In the genomic region with DNA sequence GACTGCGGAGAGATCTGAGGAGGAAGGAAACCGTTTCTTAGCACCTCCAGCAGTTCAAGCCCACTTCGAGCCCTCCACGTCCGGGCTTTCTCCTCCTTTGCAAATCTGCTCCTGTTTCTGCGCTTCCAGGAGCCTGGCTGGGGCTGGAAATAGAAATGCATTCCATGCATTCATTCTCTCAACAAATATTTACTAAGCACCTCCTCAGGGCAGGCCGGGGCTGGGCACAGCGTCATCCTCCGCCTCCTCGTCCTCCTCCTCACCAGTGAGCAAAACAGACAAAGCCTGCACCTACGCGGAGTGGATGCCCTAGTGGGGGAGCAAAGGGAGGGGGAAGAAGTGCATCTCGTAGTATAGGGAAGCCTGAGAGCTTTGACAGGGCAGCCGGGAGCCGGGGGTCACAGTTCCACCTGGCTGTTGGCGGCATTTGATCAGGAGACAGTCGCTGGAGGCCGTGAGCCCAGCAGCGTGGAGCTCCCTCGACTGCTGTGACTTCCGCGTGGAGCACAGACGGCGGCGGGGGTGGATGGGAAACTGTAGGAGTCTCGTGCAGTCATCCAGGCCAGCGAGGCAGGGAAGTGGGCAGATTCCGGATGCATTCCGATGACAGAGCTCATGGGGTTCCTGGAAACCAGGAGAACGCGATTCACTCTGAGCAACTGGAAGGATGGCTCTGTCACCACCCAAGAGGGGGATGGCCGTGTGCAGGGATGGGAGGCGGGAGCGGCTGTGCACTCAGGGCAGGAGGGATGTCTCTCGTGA, we compare ENCODE assay signal across 8 cellular contexts.
DNase-seq lines count a peak whose midpoint lies in the region; ATAC-seq and TF ChIP-seq lines count a peak whose summit lies in the region.

No MANE protein-coding gene starts in this region.

- H3K4me3 ChIP-seq in spleen = no peak overlapping the region

- peaks cover 0 to 18% (median 5%) of the 10 kb centered on the region in 6 donors for H3K4me1 ChIP-seq in spleen

- intact Hi-C loops in spleen (cut with DNase I; ENCODE audit: low total_unique reads) = no loop called here

- no peak for TF ChIP-seq CTCF in VCaP (conservative IDR thresholded peaks at IDR 0.05)
- no peak for TF ChIP-seq CTCF in spleen (IDR thresholded peaks at IDR 0.05 in 8 of 11, conservative IDR thresholded peaks at IDR 0.05 in 3 of 11)

- H3K27ac ChIP-seq in VCaP (peak overlapping the region; percentile 62), spleen (peak overlapping the region; percentile 10 to 77 (median 55))

- H3K27me3 ChIP-seq in spleen (replicated peaks in 1 of 7) = peaks cover 0 to 18% (median 0%) of the 10 kb centered on the region in 7 donors

- no peak for TF ChIP-seq POLR2A in spleen (IDR thresholded peaks at IDR 0.05)

- DNase-seq in HCEC 1CT (peak; percentile 75), hepatic stellate cell (ENCODE audit: low spot score) (peak; percentile 91), spleen (no peak), NOMO-1 treated with dmso at 0.1 percent for 144 hours (lab: John Stamatoyannopoulos, UW; ENCODE audit: unreplicated experiment) (no peak), OCI-M1 (lab: John Stamatoyannopoulos, UW) (no peak)
- DNase-seq in stimulated activated naive CD8-positive, alpha-beta T cell treated with anti-CD3 and anti-CD28 coated beads, Interleukin-15, Interleukin-2, amounts not matched to agents 100 U/mL and 50 U/mL, for 24 hours = no peak
- DNase-seq in activated CD4-positive, alpha-beta T cell treated with anti-CD3 and anti-CD28 coated beads for 4 hours = no peak

- ATAC-seq in stimulated activated naive CD8-positive, alpha-beta T cell treated with anti-CD3 and anti-CD28 coated beads, Interleukin-15, Interleukin-2, amounts not matched to agents 100 U/mL and 50 U/mL, for 24 hours = no peak

- no peaks in the 10 kb centered on the region for H3K9me3 ChIP-seq in spleen

- WGBS in spleen, 5 donors = 45 to 63% (median 57%) methylated on average over 33 to 35 of the region's 35 CpGs

- no peaks in the 10 kb centered on the region for H3K36me3 ChIP-seq in spleen

Comparison
In these comparisons a context has a peak if more than half of its experiments do, and no peak if none do; other contexts are left out.
1. DNase-seq: peak in HCEC 1CT (single experiment) and hepatic stellate cell (single experiment); none in spleen (single experiment), stimulated activated naive CD8-positive, alpha-beta T cell treated with anti-CD3 and anti-CD28 coated beads, Interleukin-15, Interleukin-2, amounts not matched to agents 100 U/mL and 50 U/mL, for 24 hours (single experiment), activated CD4-positive, alpha-beta T cell treated with anti-CD3 and anti-CD28 coated beads for 4 hours (0 of 2), NOMO-1 treated with dmso at 0.1 percent for 144 hours (single experiment) and OCI-M1 (single experiment).